8 cellular contexts compared by ENCODE assay signal in genomic region chr5:78649816-78650561, GRCh38. TPM values are rescaled to one million over a fixed set of nuclear protein-coding genes. Genes with fewer than 3 reads are reported as not detected.
A peak's percentile ranks its signal among the peaks of the same experiment; 100 is the strongest.
DNase-seq lines count a peak whose midpoint lies in the region; FAIRE-seq and TF ChIP-seq lines count a peak whose summit lies in the region.
"Had no signal": no experiment of that assay in that cellular context is flagged by ENCODE, and none has a peak within 500 bp of the region (broad histone marks: within the 10 kb centered on the region; RNA-seq: fewer than 3 reads in every experiment).

No MANE protein-coding gene starts in this region.

- FAIRE-seq in GM12891 (lab: Jason Lieb, UNC), result no peak

- H3K27me3 ChIP-seq in esophagus muscularis mucosa, result no peaks in the 10 kb centered on the region
- H3K27me3 ChIP-seq in sigmoid colon, result no peaks in the 10 kb centered on the region
- peaks cover 0 to 44% (median 2%) of the 10 kb centered on the region in 4 donors for H3K27me3 ChIP-seq in esophagus squamous epithelium

- TF ChIP-seq EP300 in esophagus muscularis mucosa (IDR thresholded peaks at IDR 0.05) (no peak), sigmoid colon (IDR thresholded peaks at IDR 0.05) (no peak)

- TF ChIP-seq POLR2A in GM12891 (IDR thresholded peaks at IDR 0.05; ENCODE audit: low read depth, low read length) (no peak), esophagus muscularis mucosa (IDR thresholded peaks at IDR 0.05; ENCODE audit: low read depth) (no peak), sigmoid colon (IDR thresholded peaks at IDR 0.05) (no peak), esophagus squamous epithelium (IDR thresholded peaks at IDR 0.05) (no peak)

- H3K4me3 ChIP-seq in esophagus muscularis mucosa (peak overlapping the region in 3 of 4 donors; percentile 82 to 100 (median 90)), sigmoid colon (no peak overlapping the region), esophagus squamous epithelium (no peak overlapping the region)

- H3K9me3 ChIP-seq in esophagus muscularis mucosa, result no peaks in the 10 kb centered on the region
- no peaks in the 10 kb centered on the region for H3K9me3 ChIP-seq in sigmoid colon
- no peaks in the 10 kb centered on the region for H3K9me3 ChIP-seq in esophagus squamous epithelium

- WGBS in esophagus muscularis mucosa, result 86% methylated on average over 13 of the region's 13 CpGs
- 94% methylated on average over 13 of the region's 13 CpGs for WGBS in sigmoid colon, 2 donors
- 90 to 91% methylated on average over 13 of the region's 13 CpGs for WGBS in esophagus squamous epithelium, 2 donors

- H3K36me3 ChIP-seq in esophagus muscularis mucosa (no peaks in the 10 kb centered on the region), sigmoid colon (no peaks in the 10 kb centered on the region), esophagus squamous epithelium (no peaks in the 10 kb centered on the region)

- H3K27ac ChIP-seq in esophagus muscularis mucosa (replicated peaks in 1 of 4), result peak overlapping the region; percentile 96 to 98 (median 98)
- peak overlapping the region; percentile 92 to 97 (median 96) for H3K27ac ChIP-seq in sigmoid colon
- H3K27ac ChIP-seq in esophagus squamous epithelium, result peak overlapping the region in 2 of 4 donors; percentile 91 to 96

- intact Hi-C loops in esophagus muscularis mucosa (cut with DNase I), result loop anchor here (5.0 to 10.0 kb wide), 3 partner anchors 113 to 315 kb away; no protein-coding TSS in a partner anchor
- intact Hi-C loops in sigmoid colon (cut with DNase I), result loop anchor here (2.0 to 10.0 kb wide), 9 partner anchors 38 to 355 kb away; partner anchors contain the start of genes AP3B1 and SCAMP1
- intact Hi-C loops in esophagus squamous epithelium (cut with DNase I), result no loop called here

- H3K4me1 ChIP-seq in esophagus muscularis mucosa, result peaks cover 13 to 47% (median 35%) of the 10 kb centered on the region in 4 donors
- peaks cover 0 to 41% (median 33%) of the 10 kb centered on the region in 4 donors for H3K4me1 ChIP-seq in sigmoid colon
- peaks cover 4 to 55% (median 17%) of the 10 kb centered on the region in 3 donors for H3K4me1 ChIP-seq in esophagus squamous epithelium

- DNase-seq in GM12891 (ENCODE audit: insufficient read length, low spot score) (no peak), RPMI7951 (ENCODE audit: low read depth) (peak; percentile 35), esophagus muscularis mucosa (ENCODE audit: extremely low spot score) (no peak), sigmoid colon (no peak), Ammon's horn (ENCODE audit: low spot score) (no peak), NCI-H526 (lab: John Stamatoyannopoulos, UW) (no peak), esophagus squamous epithelium (lab: John Stamatoyannopoulos, UW) (no peak)
- DNase-seq: NCI-H1048 had no signal

- TF ChIP-seq CTCF in esophagus muscularis mucosa (IDR thresholded peaks at IDR 0.05), result no peak
- TF ChIP-seq CTCF in sigmoid colon (IDR thresholded peaks at IDR 0.05), result no peak
- TF ChIP-seq CTCF in esophagus squamous epithelium (IDR thresholded peaks at IDR 0.05), result no peak

TF ChIP-seq in GM12891, 5 proteins besides CTCF, POLR2A, EP300 and RAD21:
- TF ChIP-seq SPI1 (IDR thresholded peaks at IDR 0.05; ENCODE audit: low read depth, low read length) (peak; percentile 39), POLR2AphosphoS5 (IDR thresholded peaks at IDR 0.05; ENCODE audit: low read depth, low read length) (no peak)

RNA-seq across cellular contexts. Expression of gene LHFPL2, which starts 1.4 kb away (rescaled TPM):
- 11.6 TPM for polyA plus RNA-seq in GM12891 (2012; ENCODE audit: low read depth, missing spikeins)
- 35.1 and 38.2 TPM in 2 replicates for total RNA-seq in RPMI7951 (2014; rRNA removed; shearing (Covaris generic))
- total RNA-seq in esophagus muscularis mucosa (10 to 100 TPM; 24.1 to 40.9 (median 28.1) TPM), sigmoid colon (10 to 100 TPM; 21.4 to 34.9 (median 26.6) TPM), esophagus squamous epithelium (10 to 100 TPM in 1 of 4 donors, 1 to 10 TPM in 3; 2.2 to 11.1 (median 6.2) TPM)
- 10 to 100 TPM; 10.8 to 21.1 (median 19.0) TPM for polyA plus RNA-seq in sigmoid colon

Comparison
In these comparisons a context has a peak if more than half of its experiments do, and no peak if none do; other contexts are left out.
1. H3K4me3 ChIP-seq: peak in esophagus muscularis mucosa (3 of 4); none in sigmoid colon (0 of 4) and esophagus squamous epithelium (0 of 4).